In genomic region chr6:43009124-43009523, GRCh38 we compare ENCODE assay signal across 1 cellular context.
TF ChIP-seq lines count a peak whose summit lies in the region.

No MANE protein-coding gene starts in this region.

TF ChIP-seq in endothelial cell of umbilical vein, 7 proteins besides CTCF, POLR2A, EP300 and RAD21:
- TF ChIP-seq JUN (IDR thresholded peaks at IDR 0.05; ENCODE audit: borderline replicate concordance, insufficient read depth, insufficient read length, low read depth) = no peak
- no peak for TF ChIP-seq MAX (IDR thresholded peaks at IDR 0.05; ENCODE audit: insufficient read depth, insufficient read length)
- TF ChIP-seq POLR2AphosphoS5 (IDR thresholded peaks at IDR 0.05; ENCODE audit: insufficient read depth, low read depth, low read length) = no peak
- TF ChIP-seq GATA2 (IDR thresholded peaks at IDR 0.05; ENCODE audit: insufficient read depth, insufficient read length, low read depth, low read length) = no peak
- TF ChIP-seq MYC (IDR thresholded peaks at IDR 0.05; ENCODE audit: low read depth, low read length) = no peak
- TF ChIP-seq FOS (IDR thresholded peaks at IDR 0.05; ENCODE audit: borderline replicate concordance, insufficient read depth, low read length) = no peak
- no peak for TF ChIP-seq EZH2 (IDR thresholded peaks at IDR 0.05; ENCODE audit: borderline replicate concordance, low read depth, low read length, severe bottlenecking)
